ENCODE assay signal across 2 cellular contexts in genomic region chr3:175176556-175176955, GRCh38.
TF ChIP-seq lines count a peak whose summit lies in the region.

No MANE protein-coding gene starts in this region.

TF ChIP-seq in IMR-90, 13 proteins besides CTCF, POLR2A, EP300 and RAD21:
- TF ChIP-seq MXI1 (IDR thresholded peaks at IDR 0.05; ENCODE audit: borderline replicate concordance, low read depth, low read length), result no peak
- no peak for TF ChIP-seq RCOR1 (IDR thresholded peaks at IDR 0.05; ENCODE audit: insufficient replicate concordance, low read length)
- no peak for TF ChIP-seq SMC3 (IDR thresholded peaks at IDR 0.05; ENCODE audit: low read depth, low read length)
- TF ChIP-seq, protein P1, sequence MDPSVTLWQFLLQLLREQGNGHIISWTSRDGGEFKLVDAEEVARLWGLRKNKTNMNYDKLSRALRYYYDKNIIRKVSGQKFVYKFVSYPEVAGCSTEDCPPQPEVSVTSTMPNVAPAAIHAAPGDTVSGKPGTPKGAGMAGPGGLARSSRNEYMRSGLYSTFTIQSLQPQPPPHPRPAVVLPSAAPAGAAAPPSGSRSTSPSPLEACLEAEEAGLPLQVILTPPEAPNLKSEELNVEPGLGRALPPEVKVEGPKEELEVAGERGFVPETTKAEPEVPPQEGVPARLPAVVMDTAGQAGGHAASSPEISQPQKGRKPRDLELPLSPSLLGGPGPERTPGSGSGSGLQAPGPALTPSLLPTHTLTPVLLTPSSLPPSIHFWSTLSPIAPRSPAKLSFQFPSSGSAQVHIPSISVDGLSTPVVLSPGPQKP (IDR thresholded peaks at IDR 0.05; ENCODE audit: borderline replicate concordance, low read depth, low read length), result no peak
- no peak for TF ChIP-seq CEBPB (IDR thresholded peaks at IDR 0.05; ENCODE audit: low read depth, low read length)
- no peak for TF ChIP-seq FOS (IDR thresholded peaks at IDR 0.05; ENCODE audit: low read depth, low read length)

TF ChIP-seq in H1, 55 proteins besides CTCF, POLR2A, EP300 and RAD21:
- TF ChIP-seq KDM1A (IDR thresholded peaks at IDR 0.05; ENCODE audit: borderline replicate concordance, low read length) (no peak), MAX (IDR thresholded peaks at IDR 0.05) (no peak), SIRT6 (IDR thresholded peaks at IDR 0.05; ENCODE audit: low read length) (no peak), POLR2AphosphoS5 (IDR thresholded peaks at IDR 0.05; ENCODE audit: low read depth, low read length) (no peak), SIX5 (IDR thresholded peaks at IDR 0.05; ENCODE audit: low read depth, low read length) (no peak), E2F6 (IDR thresholded peaks at IDR 0.05) (no peak), CREB1 (IDR thresholded peaks at IDR 0.05) (no peak), ASH2L (IDR thresholded peaks at IDR 0.05; ENCODE audit: low read length) (no peak), RXRA (IDR thresholded peaks at IDR 0.05; ENCODE audit: insufficient read depth, low read depth, low read length) (no peak), RNF2 (IDR thresholded peaks at IDR 0.05; ENCODE audit: borderline replicate concordance, low read depth, low read length, missing control alignments, poor library complexity, severe bottlenecking) (no peak), SP1 (IDR thresholded peaks at IDR 0.05; ENCODE audit: low read depth, low read length) (no peak), SP2 (IDR thresholded peaks at IDR 0.05; ENCODE audit: low read length) (no peak), HDAC6 (IDR thresholded peaks at IDR 0.05; ENCODE audit: low read depth, low read length) (no peak), ATF3 (IDR thresholded peaks at IDR 0.05; ENCODE audit: insufficient read depth, low read depth, low read length) (no peak), CTBP2 (IDR thresholded peaks at IDR 0.05; ENCODE audit: borderline replicate concordance, insufficient read depth, insufficient read length, low read length) (no peak), EZH2 (IDR thresholded peaks at IDR 0.05; ENCODE audit: low read depth, low read length, severe bottlenecking) (no peak), CHD7 (IDR thresholded peaks at IDR 0.05; ENCODE audit: insufficient replicate concordance, low read length) (no peak)
